8 cellular contexts compared by ENCODE assay signal in genomic region chr9:98807070-98807810, GRCh38. TPM values are rescaled to one million over a fixed set of nuclear protein-coding genes. Genes with fewer than 3 reads are reported as not detected.
DNase-seq lines count a peak whose midpoint lies in the region; ATAC-seq, FAIRE-seq and TF ChIP-seq lines count a peak whose summit lies in the region.

Gene GALNT12 (plus strand): TSS chr9:98807670. CDS start chr9:98807699, 29 bp downstream.

- FAIRE-seq in urothelium cell line (lab: Jason Lieb, UNC) = peak; percentile 65

- H3K4me1 ChIP-seq in foreskin keratinocyte (peaks cover 9% of the 10 kb centered on the region), ovary (ENCODE audit: insufficient read depth) (peaks cover 3% of the 10 kb centered on the region)

- no peak for TF ChIP-seq EP300 in ovary (IDR thresholded peaks at IDR 0.05)

- POLR2A ChIA-PET in AG04449 (lab: Yijun Ruan, JAX) = no interaction called here

- DNase-seq in AG04449 (ENCODE audit: low read depth, low spot score) = no peak
- DNase-seq in NCI-H510A treated with DMSO at 0.1 percent for 48 hours (lab: John Stamatoyannopoulos, UW) = peak; percentile 27
- DNase-seq in activated T-helper 1 cell treated with anti-CD3 and anti-CD28 coated beads, Interleukin-2, amount 50 U/mL, for 16 hours (ENCODE audit: low read depth in 1 of 2, low spot score in 1 of 2) = peak; percentile 16 to 30
- DNase-seq in foreskin keratinocyte = no peak
- DNase-seq in ovary = peak in 1 of 5 donors; percentile 31
- peak; percentile 64 for DNase-seq in urothelium cell line (ENCODE audit: low spot score)

- CTCF ChIA-PET in AG04449 (lab: Yijun Ruan, JAX) = interaction anchor here (0.7 to 12.5 kb wide), 16 partner anchors 11 to 492 kb away, joined by 3 to 116 read pairs (median 4); partner anchors contain the start of gene ANKS6

- H3K36me3 ChIP-seq in ovary = no peaks in the 10 kb centered on the region

- H3K27ac ChIP-seq in foreskin keratinocyte (no peak within 1 kb of the TSS), ovary (no peak within 1 kb of the TSS)

- WGBS in ovary, 3 donors = 8 to 27% (median 15%) methylated on average over 18 to 50 of the region's 50 CpGs

- intact Hi-C loops in ovary (cut with DNase I) = no loop called here

- no peaks in the 10 kb centered on the region for H3K9me3 ChIP-seq in ovary

- H3K4me3 ChIP-seq in AG04449 (ENCODE audit: low read depth, low read length) (peak within 1 kb of the TSS; percentile 50), ovary (peak within 1 kb of the TSS; percentile 42)

- no peak for TF ChIP-seq CTCF in AG04449 (IDR thresholded peaks at IDR 0.05; ENCODE audit: insufficient read depth, low read length, missing control alignments)
- TF ChIP-seq CTCF in foreskin keratinocyte (conservative IDR thresholded peaks at IDR 0.05) = no peak
- no peak for TF ChIP-seq CTCF in ovary (IDR thresholded peaks at IDR 0.05)

- TF ChIP-seq POLR2A in ovary (IDR thresholded peaks at IDR 0.05) = no peak

- peak; percentile 63 for ATAC-seq in GM19455 (IDR thresholded peaks at IDR 0.05; ENCODE audit: unreplicated experiment)
- peak; percentile 35 for ATAC-seq in foreskin keratinocyte
- no peak for ATAC-seq in GM18873 (IDR thresholded peaks at IDR 0.05; ENCODE audit: low FRiP score, unreplicated experiment)

- H3K27me3 ChIP-seq in foreskin keratinocyte = peaks cover 74% of the 10 kb centered on the region
- H3K27me3 ChIP-seq in ovary = no peaks in the 10 kb centered on the region

RNA-seq across cellular contexts. Expression of gene GALNT12, which starts in this region (rescaled TPM):
- 0.34 and 0.81 TPM in 2 replicates for total RNA-seq in foreskin keratinocyte
- 0.19 and 0.48 TPM in 2 replicates for polyA plus RNA-seq in foreskin keratinocyte
- total RNA-seq in ovary = 1 to 10 TPM in 5 of 7 donors, under 1 TPM in 2; 0.23 to 7.0 (median 1.4) TPM
- polyA plus RNA-seq in ovary = 1 to 10 TPM in 1 of 2 donors, under 1 TPM in 1; 0.51 to 3.5 TPM

Comparison
In these comparisons a context has a peak if more than half of its experiments do, and no peak if none do; other contexts are left out.
1. Peak in ATAC-seq in foreskin keratinocyte; RNA of the gene not detected or under 1 TPM.
2. DNase-seq: peak in NCI-H510A treated with DMSO at 0.1 percent for 48 hours (single experiment), activated T-helper 1 cell treated with anti-CD3 and anti-CD28 coated beads, Interleukin-2, amount 50 U/mL, for 16 hours (2 of 2) and urothelium cell line (single experiment); none in AG04449 (single experiment) and foreskin keratinocyte (0 of 2).